In genomic region chr19:52922841-52923781, GRCh38 we compare ENCODE assay signal across 8 cellular contexts. TPM values are rescaled to one million over a fixed set of nuclear protein-coding genes. Genes with fewer than 3 reads are reported as not detected.
DNase-seq lines count a peak whose midpoint lies in the region; ATAC-seq, FAIRE-seq and TF ChIP-seq lines count a peak whose summit lies in the region.

Gene ZNF888, minus strand, starts transcription at chr19:52923428. Its CDS starts 5,555 bp downstream, at chr19:52917873.

- H3K4me3 Mint-ChIP-seq in WTC11 = peak within 1 kb of the TSS; percentile 93

- ATAC-seq in HG02852 (IDR thresholded peaks at IDR 0.05; ENCODE audit: unreplicated experiment) = peak; percentile 90
- ATAC-seq in WTC11 = peak; percentile 97
- no peak for ATAC-seq in GM18519 (IDR thresholded peaks at IDR 0.05; ENCODE audit: low FRiP score, unreplicated experiment)

- DNase-seq in GM12892 (ENCODE audit: insufficient read length) = peak; percentile 81
- peak; percentile 66 for DNase-seq in NCI-H187 treated with DMSO at 0.1 percent for 48 hours (lab: John Stamatoyannopoulos, UW)
- DNase-seq in WTC11 (ENCODE audit: low spot score) = peak; percentile 93
- DNase-seq in bronchial epithelial cell (ENCODE audit: low read depth) = peak; percentile 69
- DNase-seq in iPS-NIHi7 (ENCODE audit: extremely low spot score) = peak; percentile 94
- peak; percentile 68 for DNase-seq in smooth muscle cell (lab: John Stamatoyannopoulos, UW; ENCODE audit: unreplicated experiment)

- peaks cover 7% of the 10 kb centered on the region for H3K36me3 Mint-ChIP-seq in WTC11

- H3K4me2 ChIP-seq in smooth muscle cell = peak within 1 kb of the TSS; percentile 92

- peaks cover 8% of the 10 kb centered on the region for H3F3A ChIP-seq in smooth muscle cell (ENCODE audit: low read depth)

- TF ChIP-seq POLR2A in GM12892 (IDR thresholded peaks at IDR 0.05; ENCODE audit: low read depth, low read length) = peak; percentile 68; the same call in 1 of the 2 replicates

- no peaks in the 10 kb centered on the region for H3K9me3 ChIP-seq in smooth muscle cell (replicated peaks; ENCODE audit: low read depth)

- H3K9ac ChIP-seq in smooth muscle cell (ENCODE audit: low read depth) = peak within 1 kb of the TSS; percentile 85

- 3% methylated on average over 55 of the region's 55 CpGs for WGBS in smooth muscle cell (ENCODE audit: low lambda C conversion rate)

- POLR2A ChIA-PET in WTC11 (lab: Charles Lee) = no interaction called here

- H3K4me3 ChIP-seq in bronchial epithelial cell (ENCODE audit: low read depth, low read length) (peak within 1 kb of the TSS; percentile 45), smooth muscle cell (peak within 1 kb of the TSS; percentile 65)

- H2AFZ ChIP-seq in smooth muscle cell (ENCODE audit: low read depth) = peak within 1 kb of the TSS; percentile 88

- CTCF ChIA-PET in WTC11 (lab: Charles Lee) = no interaction called here

- H3K36me3 ChIP-seq in bronchial epithelial cell (ENCODE audit: control insufficient read depth, insufficient read depth, low read length) (peaks cover 4% of the 10 kb centered on the region), smooth muscle cell (ENCODE audit: low read depth) (no peaks in the 10 kb centered on the region)

- peak within 1 kb of the TSS; percentile 89 for H3K27ac ChIP-seq in smooth muscle cell (ENCODE audit: low read depth)

- peak within 1 kb of the TSS; percentile 96 for H3K27ac Mint-ChIP-seq in WTC11

- H3K27me3 ChIP-seq in bronchial epithelial cell (ENCODE audit: control insufficient read depth, insufficient read depth, low read length) = no peaks in the 10 kb centered on the region
- H3K27me3 ChIP-seq in smooth muscle cell (ENCODE audit: low read depth) = no peaks in the 10 kb centered on the region

- H3K9me3 Mint-ChIP-seq in WTC11 = no peaks in the 10 kb centered on the region

- H3K79me2 ChIP-seq in smooth muscle cell (ENCODE audit: low read depth) = peaks cover 8% of the 10 kb centered on the region

- H3K4me1 ChIP-seq in smooth muscle cell (ENCODE audit: low read depth) = peaks cover 6% of the 10 kb centered on the region

- FAIRE-seq in GM12892 (lab: Jason Lieb, UNC) = peak; percentile 83
- FAIRE-seq in bronchial epithelial cell (lab: Jason Lieb, UNC) = no peak

- H3K27me3 Mint-ChIP-seq in WTC11 (ENCODE audit: low read depth) = no peaks in the 10 kb centered on the region

- H4K20me1 ChIP-seq in smooth muscle cell (ENCODE audit: low read depth) = no peaks in the 10 kb centered on the region

- H3K4me1 Mint-ChIP-seq in WTC11 = peaks cover 27% of the 10 kb centered on the region

- no peak for TF ChIP-seq CTCF in WTC11 (IDR thresholded peaks at IDR 0.05)
- TF ChIP-seq CTCF in bronchial epithelial cell (IDR thresholded peaks at IDR 0.05; ENCODE audit: insufficient read depth, low read length, severe bottlenecking) = no peak
- TF ChIP-seq CTCF in smooth muscle cell (IDR thresholded peaks at IDR 0.05; ENCODE audit: borderline replicate concordance, insufficient read depth, poor library complexity, severe bottlenecking) = no peak

TF ChIP-seq in WTC11, 78 proteins besides CTCF, POLR2A, EP300 and RAD21:
- TF ChIP-seq PRDM15 (CRISPR knock-in tag; IDR thresholded peaks at IDR 0.05) (peak; percentile 79), GTF2I (CRISPR knock-in tag; conservative IDR thresholded peaks at IDR 0.05) (no peak), EMX1 (CRISPR knock-in tag; IDR thresholded peaks at IDR 0.05) (no peak), E2F4 (CRISPR knock-in tag; IDR thresholded peaks at IDR 0.05; ENCODE audit: borderline replicate concordance, low read depth) (0 out of 2 replicates have a peak, but pooled peaks have one; percentile 47), MAX (CRISPR knock-in tag; IDR thresholded peaks at IDR 0.05) (0 out of 2 replicates have a peak, but pooled peaks have one; percentile 26)

RNA-seq across cellular contexts. Expression of gene ZNF888, which starts in this region (rescaled TPM):
- polyA plus RNA-seq in GM12892 (2012; ENCODE audit: missing spikeins) = 1.8 TPM
- total RNA-seq in WTC11 (2021) (7.6 to 9.8 TPM (median 7.8 TPM) in 3 replicates), bronchial epithelial cell (9.7 and 13.2 TPM in 2 replicates), smooth muscle cell (8.6 and 11.9 TPM in 2 replicates)
- polyA plus RNA-seq in smooth muscle cell = 1.6 and 4.2 TPM in 2 replicates
